In genomic region chr13:96946709-96947311, GRCh38 we compare ENCODE assay signal across 23 cellular contexts. TPM values are rescaled to one million over a fixed set of nuclear protein-coding genes. Genes with fewer than 3 reads are reported as not detected.
"Had no signal": no experiment of that assay in that cellular context is flagged by ENCODE, and none has a peak within 500 bp of the region (broad histone marks: within the 10 kb centered on the region; RNA-seq: fewer than 3 reads in every experiment).

No MANE protein-coding gene starts in this region.

- H3K4me1 ChIP-seq: lower lobe of right lung, sigmoid colon, testis had no signal

- FAIRE-seq: colon, urothelium cell line had no signal

- H3K27ac ChIP-seq: cardiac muscle cell, lower lobe of right lung, sigmoid colon, testis, VCaP had no signal

- H3K9me3 ChIP-seq: lower lobe of right lung, sigmoid colon, testis had no signal

- H3K36me3 ChIP-seq: cardiac muscle cell, lower lobe of right lung, sigmoid colon had no signal

- H3K27me3 ChIP-seq: cardiac muscle cell, sigmoid colon, testis had no signal

- H3K4me3 Mint-ChIP-seq: activated CD4-positive, alpha-beta memory T cell treated with anti-CD3 and anti-CD28 coated beads for 36 hours; activated naive CD8-positive, alpha-beta T cell; activated T-cell treated with anti-CD3 and anti-CD28 coated beads, Interleukin-2, amount 50 U/mL, for 4 hours; mesothelial cell of epicardium; naive thymus-derived CD4-positive, alpha-beta T cell; stimulated activated naive CD8-positive, alpha-beta T cell treated with anti-CD3 and anti-CD28 coated beads, Interleukin-15, Interleukin-2, amounts not matched to agents 100 ng/mL and 50 ng/mL, for 24 hours; T-cell had no signal

- H3K27me3 Mint-ChIP-seq: activated CD4-positive, alpha-beta memory T cell treated with anti-CD3 and anti-CD28 coated beads for 36 hours had no signal

- H3K27ac Mint-ChIP-seq: activated CD4-positive, alpha-beta memory T cell treated with anti-CD3 and anti-CD28 coated beads for 36 hours; activated naive CD8-positive, alpha-beta T cell; mesothelial cell of epicardium; stimulated activated naive CD8-positive, alpha-beta T cell treated with anti-CD3 and anti-CD28 coated beads, Interleukin-15, Interleukin-2, amounts not matched to agents 100 ng/mL and 50 ng/mL, for 24 hours; T-cell had no signal

- H3K4me3 ChIP-seq: cardiac muscle cell, lower lobe of right lung, sigmoid colon had no signal

- H3K9me3 Mint-ChIP-seq: activated CD4-positive, alpha-beta memory T cell treated with anti-CD3 and anti-CD28 coated beads for 36 hours; activated T-cell treated with anti-CD3 and anti-CD28 coated beads, Interleukin-2, amount 50 U/mL, for 4 hours; mesothelial cell of epicardium; stimulated activated naive CD8-positive, alpha-beta T cell treated with anti-CD3 and anti-CD28 coated beads, Interleukin-15, Interleukin-2, amounts not matched to agents 100 ng/mL and 50 ng/mL, for 24 hours; T-cell had no signal

- H3K4me1 Mint-ChIP-seq: mesothelial cell of epicardium; naive thymus-derived CD4-positive, alpha-beta T cell; T-cell had no signal

- DNase-seq: activated CD4-positive, alpha-beta memory T cell treated with anti-CD3 and anti-CD28 coated beads for 36 hours; activated effector memory CD4-positive, alpha-beta T cell treated with anti-CD3 and anti-CD28 coated beads, Interleukin-2, amount 50 U/mL, for 16 hours; activated T-cell treated with anti-CD3 and anti-CD28 coated beads, Interleukin-2, amount 50 U/mL, for 4 hours; anterior cingulate cortex; effector CD4-positive, alpha-beta T cell; hippocampal formation; lower lobe of right lung; naive thymus-derived CD4-positive, alpha-beta T cell; nucleus accumbens; sigmoid colon; stimulated activated CD4-positive, alpha-beta T cell treated with anti-CD3 and anti-CD28 coated beads, Interleukin-12 subunit alpha, Interleukin-12 subunit beta, amount 100 ng/mL, for 4 hours; stimulated activated CD4-positive, alpha-beta T cell treated with anti-CD3 and anti-CD28 coated beads, Interleukin-2, amount 100 ng/mL, for 48 hours; stimulated activated CD8-positive, alpha-beta memory T cell treated with anti-CD3 and anti-CD28 coated beads, Interleukin-4, amount 100 ng/mL, for 48 hours; T-cell; testis had no signal

- H3K36me3 Mint-ChIP-seq: activated CD4-positive, alpha-beta memory T cell treated with anti-CD3 and anti-CD28 coated beads for 36 hours; activated naive CD8-positive, alpha-beta T cell; mesothelial cell of epicardium; naive thymus-derived CD4-positive, alpha-beta T cell; T-cell had no signal

- ATAC-seq: activated T-cell treated with anti-CD3 and anti-CD28 coated beads, Interleukin-2, amount 50 U/mL, for 4 hours; lower lobe of right lung; naive thymus-derived CD4-positive, alpha-beta T cell; T-cell had no signal

RNA-seq across cellular contexts. Expression of gene OXGR1, which starts 47.5 kb away (rescaled TPM):
- total RNA-seq: activated CD4-positive, alpha-beta memory T cell treated with anti-CD3 and anti-CD28 coated beads for 36 hours; activated T-cell treated with anti-CD3 and anti-CD28 coated beads, Interleukin-2, amount 50 U/mL, for 4 hours; cardiac muscle cell; kidney epithelial cell; naive thymus-derived CD4-positive, alpha-beta T cell; T-cell had no signal
- polyA plus RNA-seq: cardiac muscle cell; naive thymus-derived CD4-positive, alpha-beta T cell had no signal
